31 cellular contexts compared by ENCODE assay signal in the genomic region with DNA sequence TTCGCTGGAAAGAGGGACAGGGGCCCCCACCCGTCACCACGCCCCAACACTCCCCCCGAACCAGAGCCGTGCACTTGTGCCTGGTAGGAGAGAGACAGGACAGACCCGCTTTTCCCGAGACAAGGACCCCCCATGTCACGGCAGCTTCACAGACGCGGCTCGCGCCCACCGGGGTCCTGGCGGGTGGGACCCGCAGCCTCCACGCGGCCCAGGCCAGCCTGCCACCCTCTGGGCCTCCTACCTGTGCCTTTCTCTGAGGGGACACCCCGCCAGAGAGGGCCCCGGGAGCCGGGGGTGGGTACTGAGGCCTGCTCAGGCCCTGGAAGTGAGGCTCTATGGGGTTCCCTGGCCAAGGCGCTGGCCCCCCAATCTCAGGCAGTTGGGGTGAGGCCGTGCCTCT. TPM values are rescaled to one million over a fixed set of nuclear protein-coding genes. Genes with fewer than 3 reads are reported as not detected.
"Had no signal": no experiment of that assay in that cellular context is flagged by ENCODE, and none has a peak within 500 bp of the region (broad histone marks: within the 10 kb centered on the region; RNA-seq: fewer than 3 reads in every experiment).

No MANE protein-coding gene starts in this region.

- H3K4me1 Mint-ChIP-seq: stimulated activated effector memory CD8-positive, alpha-beta T cell treated with anti-CD3 and anti-CD28 coated beads, Interleukin-12 subunit alpha, Interleukin-12 subunit beta, amount 100 ng/mL, for 72 hours; stimulated activated naive B cell treated with anti-CD40 and anti-IgM and Interleukin-4, amounts not matched to agents 10 μg/mL and 1 μg/mL and 100 μg/mL, for 72 hours had no signal

- H3K9me3 ChIP-seq: testis, thyroid gland, transverse colon, vagina had no signal

- H3K9me3 Mint-ChIP-seq: stimulated activated effector memory CD8-positive, alpha-beta T cell treated with anti-CD3 and anti-CD28 coated beads, Interleukin-12 subunit alpha, Interleukin-12 subunit beta, amount 100 ng/mL, for 72 hours; stimulated activated memory B cell treated with anti-CD40 and anti-IgM and Interleukin-4, amounts not matched to agents 10 μg/mL and 1 μg/mL and 100 μg/mL, for 72 hours; stimulated activated naive CD8-positive, alpha-beta T cell treated with anti-CD3 and anti-CD28 coated beads, Interleukin-15, Interleukin-2, amounts not matched to agents 100 ng/mL and 50 ng/mL, for 24 hours; type B pancreatic cell had no signal

- H3K4me1 ChIP-seq: testis, tibial artery, upper lobe of right lung, uterus had no signal

- ATAC-seq: stimulated activated effector memory CD8-positive, alpha-beta T cell treated with anti-CD3 and anti-CD28 coated beads, Interleukin-12 subunit alpha, Interleukin-12 subunit beta, amount 100 ng/mL, for 72 hours; stimulated activated naive B cell treated with anti-CD40 and anti-IgM and Interleukin-4, amounts not matched to agents 10 μg/mL and 1 μg/mL and 100 μg/mL, for 72 hours; upper lobe of right lung had no signal

- H3K36me3 ChIP-seq: thoracic aorta, thyroid gland, transverse colon, upper lobe of right lung, uterus had no signal

- H3K27me3 Mint-ChIP-seq: stimulated activated memory B cell treated with anti-CD40 and anti-IgM and Interleukin-4, amounts not matched to agents 10 μg/mL and 1 μg/mL and 100 μg/mL, for 72 hours; stimulated activated naive CD8-positive, alpha-beta T cell treated with anti-CD3 and anti-CD28 coated beads, Interleukin-15, Interleukin-2, amounts not matched to agents 100 ng/mL and 50 ng/mL, for 24 hours; type B pancreatic cell had no signal

- H3K27me3 ChIP-seq: testis, thyroid gland, tibial nerve, upper lobe of left lung, upper lobe of right lung, uterus, vagina had no signal

- H3K4me3 Mint-ChIP-seq: stimulated activated effector memory CD8-positive, alpha-beta T cell treated with anti-CD3 and anti-CD28 coated beads, Interleukin-12 subunit alpha, Interleukin-12 subunit beta, amount 100 ng/mL, for 72 hours; stimulated activated memory B cell treated with anti-CD40 and anti-IgM and Interleukin-4, amounts not matched to agents 10 μg/mL and 1 μg/mL and 100 μg/mL, for 72 hours; stimulated activated naive B cell treated with anti-CD40 and anti-IgM and Interleukin-4, amounts not matched to agents 10 μg/mL and 1 μg/mL and 100 μg/mL, for 72 hours; stimulated activated naive CD8-positive, alpha-beta T cell treated with anti-CD3 and anti-CD28 coated beads, Interleukin-15, Interleukin-2, amounts not matched to agents 100 ng/mL and 50 ng/mL, for 24 hours; type B pancreatic cell had no signal

- H3K27ac Mint-ChIP-seq: stimulated activated effector memory CD8-positive, alpha-beta T cell treated with anti-CD3 and anti-CD28 coated beads, Interleukin-12 subunit alpha, Interleukin-12 subunit beta, amount 100 ng/mL, for 72 hours; stimulated activated memory B cell treated with anti-CD40 and anti-IgM and Interleukin-4, amounts not matched to agents 10 μg/mL and 1 μg/mL and 100 μg/mL, for 72 hours; stimulated activated naive B cell treated with anti-CD40 and anti-IgM and Interleukin-4, amounts not matched to agents 10 μg/mL and 1 μg/mL and 100 μg/mL, for 72 hours; stimulated activated naive CD8-positive, alpha-beta T cell treated with anti-CD3 and anti-CD28 coated beads, Interleukin-15, Interleukin-2, amounts not matched to agents 100 ng/mL and 50 ng/mL, for 24 hours; type B pancreatic cell had no signal

- H3K27ac ChIP-seq: testis, thoracic aorta, thyroid gland, tibial artery, upper lobe of left lung, upper lobe of right lung, uterus, vagina had no signal

- DNase-seq: stimulated activated CD4-positive, alpha-beta T cell treated with anti-CD3 and anti-CD28 coated beads, Interleukin-1b, Interleukin-23, amount 100 ng/mL, for 48 hours; stimulated activated CD4-positive, alpha-beta T cell treated with anti-CD3 and anti-CD28 coated beads, Interleukin-2, amount 100 ng/mL, for 24 hours; stimulated activated CD4-positive, alpha-beta T cell treated with anti-CD3 and anti-CD28 coated beads, Interleukin-2, amount 100 ng/mL, for 48 hours; stimulated activated CD4-positive, alpha-beta T cell treated with anti-CD3 and anti-CD28 coated beads, Interleukin-4, amount 100 ng/mL, for 1 hour; stimulated activated CD4-positive, alpha-beta T cell treated with anti-CD3 and anti-CD28 coated beads, Interleukin-4, amount 100 ng/mL, for 24 hours; stimulated activated CD4-positive, alpha-beta T cell treated with anti-CD3 and anti-CD28 coated beads, Interleukin-4, amount 100 ng/mL, for 4 hours; stimulated activated CD8-positive, alpha-beta memory T cell treated with anti-CD3 and anti-CD28 coated beads, Interleukin-4, amount 100 ng/mL, for 48 hours; stimulated activated naive B cell treated with anti-CD40 and anti-IgM and Interleukin-4, amounts not matched to agents 10 μg/mL and 1 μg/mL and 100 μg/mL, for 72 hours; stimulated activated naive CD4-positive, alpha-beta T cell; stimulated activated naive CD4-positive, alpha-beta T cell treated with Interleukin-2 at 50 U/mL for 16 hours; stomach; substantia nigra; testis; thyroid gland; tibial artery; transverse colon; trophoblast cell; upper lobe of right lung; uterus had no signal

- H3K4me3 ChIP-seq: stomach, testis, thoracic aorta, thyroid gland, tibial artery, tibial nerve, transverse colon, upper lobe of left lung, upper lobe of right lung, uterus, vagina had no signal

RNA-seq across cellular contexts. Expression of a gene that starts 4.0 kb away (rescaled TPM):
- total RNA-seq: subcutaneous adipose tissue had no signal

RNA-seq across cellular contexts. Expression of a gene that starts 51.7 kb away (rescaled TPM):
- total RNA-seq: stomach, subcutaneous adipose tissue, temporal lobe, testis, thoracic aorta, thyroid gland, tibial nerve, transverse colon, upper lobe of right lung, ureter, urinary bladder, uterus, vagina had no signal
